7 cellular contexts compared by ENCODE assay signal in genomic region chr3:120875507-120875906, GRCh38. TPM values are rescaled to one million over a fixed set of nuclear protein-coding genes. Genes with fewer than 3 reads are reported as not detected.
"Had no signal": no experiment of that assay in that cellular context is flagged by ENCODE, and none has a peak within 500 bp of the region (broad histone marks: within the 10 kb centered on the region; RNA-seq: fewer than 3 reads in every experiment).

No MANE protein-coding gene starts in this region.

- DNase-seq: GOT3, H9, HCEC 1CT, IMR-90, KG1 had no signal

- H3K4me3 ChIP-seq: K562 had no signal

- H3K4me3 Mint-ChIP-seq: H9 had no signal

RNA-seq across cellular contexts. Expression of gene STXBP5L, which starts 32.5 kb away (rescaled TPM):
- total RNA-seq: HT-29, IMR-90, K562 had no signal
